Comparison of ENCODE assay signal across 8 cellular contexts in genomic region chr9:19456996-19457693, GRCh38. TPM values are rescaled to one million over a fixed set of nuclear protein-coding genes. Genes with fewer than 3 reads are reported as not detected.
A peak's percentile ranks its signal among the peaks of the same experiment; 100 is the strongest.
DNase-seq lines count a peak whose midpoint lies in the region; TF ChIP-seq lines count a peak whose summit lies in the region.

No MANE protein-coding gene starts in this region.

- WGBS in ovary, 3 donors = 28 to 34% (median 31%) methylated on average over 12 of the region's 12 CpGs

- H3K36me3 ChIP-seq in ovary = no peaks in the 10 kb centered on the region

- peak overlapping the region; percentile 9 for H3K4me3 Mint-ChIP-seq in type B pancreatic cell

- intact Hi-C loops in ovary (cut with DNase I) = loop anchor here in 3 of 4 donors (10.0 kb wide), 4 partner anchors 62 to 412 kb away; partner anchors contain the start of genes DENND4C (in 1 of the 3), RPS6 (in 1 of the 3) and RRAGA (in 1 of the 3)

- no peak overlapping the region for H3K27ac ChIP-seq in ovary

- TF ChIP-seq CTCF in LNCaP clone FGC (IDR thresholded peaks at IDR 0.05; ENCODE audit: control insufficient read depth, extremely low read depth, insufficient read depth) = peak; percentile 83
- TF ChIP-seq CTCF in ovary (IDR thresholded peaks at IDR 0.05) = peak; percentile 85 to 87 (median 87)
- TF ChIP-seq CTCF in type B pancreatic cell (conservative IDR thresholded peaks at IDR 0.05) = peak; percentile 98

- no peaks in the 10 kb centered on the region for H3K36me3 Mint-ChIP-seq in type B pancreatic cell

- TF ChIP-seq POLR2A in ovary (IDR thresholded peaks at IDR 0.05) = no peak

- 0 out of 2 replicates have a peak overlapping the region, but pooled peaks have one; percentile 1 for H3K4me3 ChIP-seq in LNCaP clone FGC (ENCODE audit: low read depth, low read length)
- no peak overlapping the region for H3K4me3 ChIP-seq in ovary

- peak overlapping the region; percentile 31 for H3K27ac Mint-ChIP-seq in type B pancreatic cell

- H3K4me1 Mint-ChIP-seq in type B pancreatic cell (ENCODE audit: unreplicated experiment) = peaks cover 7% of the 10 kb centered on the region

- TF ChIP-seq EP300 in ovary (IDR thresholded peaks at IDR 0.05) = no peak

- H3K9me3 Mint-ChIP-seq in type B pancreatic cell = no peaks in the 10 kb centered on the region

- DNase-seq in GDM1 (lab: John Stamatoyannopoulos, UW) (peak; percentile 21), GOT3 (lab: John Stamatoyannopoulos, UW) (peak; percentile 3), LNCaP clone FGC (ENCODE audit: low read depth) (peak; percentile 58), SHP77 (lab: John Stamatoyannopoulos, UW) (peak; percentile 14 to 52), globus pallidus (ENCODE audit: low spot score) (peak; percentile 81), ovary (peak; percentile 37 to 74 (median 62)), type B pancreatic cell (ENCODE audit: extremely low spot score, unreplicated experiment) (peak; percentile 76)
- peak; percentile 55 for DNase-seq in activated naive CD4-positive, alpha-beta T cell treated with Interleukin-2 at 50 U/mL for 16 hours

- H3K27me3 ChIP-seq in ovary = no peaks in the 10 kb centered on the region

- H3K9me3 ChIP-seq in ovary = no peaks in the 10 kb centered on the region

- no peaks in the 10 kb centered on the region for H3K4me1 ChIP-seq in ovary (ENCODE audit: insufficient read depth)

- no peaks in the 10 kb centered on the region for H3K27me3 Mint-ChIP-seq in type B pancreatic cell

RNA-seq across cellular contexts. Expression of gene ACER2, which starts 48.3 kb away (rescaled TPM):
- total RNA-seq in ovary (1 to 10 TPM; 2.1 to 10.0 (median 3.3) TPM), type B pancreatic cell (ENCODE audit: low replicate concordance) (9.2 and 15.3 TPM in 2 replicates)
- polyA plus RNA-seq in ovary = 1 to 10 TPM in 1 of 2 donors, under 1 TPM in 1; 0.80 to 2.0 TPM

Comparison
In these comparisons a context has a peak if more than half of its experiments do, and no peak if none do; other contexts are left out.
1. DNase-seq: peak in every context shown above with its lines; median percentile 81 in globus pallidus; 76 in type B pancreatic cell; 62 in ovary; 58 in LNCaP clone FGC; 55 in activated naive CD4-positive, alpha-beta T cell treated with Interleukin-2 at 50 U/mL for 16 hours; 33 in SHP77; 21 in GDM1; 3 in GOT3.